ENCODE assay signal across 8 cellular contexts in genomic region chr5:132064738-132065331, GRCh38. TPM values are rescaled to one million over a fixed set of nuclear protein-coding genes. Genes with fewer than 3 reads are reported as not detected.
DNase-seq lines count a peak whose midpoint lies in the region; ATAC-seq and TF ChIP-seq lines count a peak whose summit lies in the region.

No MANE protein-coding gene starts in this region.

- peaks cover 58% of the 10 kb centered on the region for H3K27me3 Mint-ChIP-seq in activated naive CD4-positive, alpha-beta T cell treated with anti-CD3 and anti-CD28 coated beads, Interleukin-2, amount 10 ng/mL, durations not matched to agents 7 days and 5 days
- H3K27me3 Mint-ChIP-seq in glutamatergic neuron (ENCODE audit: unreplicated experiment) = peaks cover 12% of the 10 kb centered on the region

- H3K9me3 ChIP-seq in DOHH2 (ENCODE audit: control insufficient read depth, insufficient read depth, low read length) = no peaks in the 10 kb centered on the region
- H3K9me3 ChIP-seq in Karpas-422 (ENCODE audit: low read length) = no peaks in the 10 kb centered on the region

- no peaks in the 10 kb centered on the region for H3F3A ChIP-seq in DOHH2 (ENCODE audit: control insufficient read depth, insufficient read depth)

- TF ChIP-seq CTCF in DOHH2 (IDR thresholded peaks at IDR 0.05; ENCODE audit: low read depth, low read length, poor library complexity, severe bottlenecking) (peak; percentile 84), glutamatergic neuron (IDR thresholded peaks at IDR 0.05; ENCODE audit: partially characterized antibody, unreplicated experiment) (peak; percentile 93)

- H4K20me1 ChIP-seq in DOHH2 (ENCODE audit: control insufficient read depth, insufficient read depth, low read depth, low read length) = no peaks in the 10 kb centered on the region
- no peaks in the 10 kb centered on the region; the same call in none of the 2 replicates for H4K20me1 ChIP-seq in Karpas-422 (ENCODE audit: insufficient read depth, low read depth, low read length)

- H3K27me3 ChIP-seq in DOHH2 (ENCODE audit: control insufficient read depth, low read length) = no peaks in the 10 kb centered on the region
- no peaks in the 10 kb centered on the region for H3K27me3 ChIP-seq in Karpas-422 (ENCODE audit: low read length)

- ATAC-seq in GM21526 (IDR thresholded peaks at IDR 0.05; ENCODE audit: low FRiP score, unreplicated experiment) (peak; percentile 62), SK-N-SH treated with all-trans-retinoic acid at 6 μM for 48 hours (peak; percentile 92)

- H3K27ac Mint-ChIP-seq in activated naive CD4-positive, alpha-beta T cell treated with anti-CD3 and anti-CD28 coated beads, Interleukin-2, amount 10 ng/mL, durations not matched to agents 7 days and 5 days = peak overlapping the region; percentile 26
- no peak overlapping the region for H3K27ac Mint-ChIP-seq in glutamatergic neuron (ENCODE audit: unreplicated experiment)

- H3K36me3 ChIP-seq in DOHH2 (ENCODE audit: control insufficient read depth, low read length) (no peaks in the 10 kb centered on the region), Karpas-422 (ENCODE audit: insufficient read depth, low read length) (no peaks in the 10 kb centered on the region)

- no peak overlapping the region for H3K9ac ChIP-seq in Karpas-422 (ENCODE audit: low read length)

- H3K9me2 ChIP-seq in DOHH2 (replicated peaks; ENCODE audit: control insufficient read depth, low read length) (no peaks in the 10 kb centered on the region), Karpas-422 (replicated peaks; ENCODE audit: insufficient read depth, low read length) (no peaks in the 10 kb centered on the region)

- DNase-seq in Karpas-422 (peak; percentile 92), glutamatergic neuron (peak; percentile 92), pons (ENCODE audit: low spot score) (peak; percentile 61), ureter (ENCODE audit: low spot score) (peak; percentile 68)
- peak; percentile 87 for DNase-seq in activated naive CD4-positive, alpha-beta T cell treated with anti-CD3 and anti-CD28 coated beads, Interleukin-2, amount 10 ng/mL, durations not matched to agents 7 days and 5 days

- no peaks in the 10 kb centered on the region for H3K79me2 ChIP-seq in DOHH2 (ENCODE audit: control insufficient read depth, low read length)
- no peaks in the 10 kb centered on the region for H3K79me2 ChIP-seq in Karpas-422 (ENCODE audit: low read length)

- CTCF ChIA-PET in activated naive CD4-positive, alpha-beta T cell treated with anti-CD3 and anti-CD28 coated beads, Interleukin-2, amount 10 ng/mL, durations not matched to agents 7 days and 5 days (lab: Charles Lee) = interaction anchor here (0.6 to 5.7 kb wide), 12 partner anchors 29 to 436 kb away, joined by 3 to 64 read pairs (median 6); partner anchors contain the start of gene SLC22A5

- no peak overlapping the region for H3K4me2 ChIP-seq in DOHH2 (ENCODE audit: low read length)
- no peak overlapping the region for H3K4me2 ChIP-seq in Karpas-422 (ENCODE audit: low read depth, low read length, poor library complexity, severe bottlenecking)

- H3K4me3 ChIP-seq in DOHH2 (ENCODE audit: low read length) = no peak overlapping the region
- H3K4me3 ChIP-seq in Karpas-422 (ENCODE audit: low read length) = no peak overlapping the region

- H3K4me3 Mint-ChIP-seq in activated naive CD4-positive, alpha-beta T cell treated with anti-CD3 and anti-CD28 coated beads, Interleukin-2, amount 10 ng/mL, durations not matched to agents 7 days and 5 days = no peak overlapping the region
- no peak overlapping the region for H3K4me3 Mint-ChIP-seq in glutamatergic neuron (ENCODE audit: unreplicated experiment)

- H3K27ac ChIP-seq in DOHH2 (ENCODE audit: low read depth, low read length) (no peak overlapping the region), Karpas-422 (ENCODE audit: low read length) (no peak overlapping the region)

- H3K4me1 ChIP-seq in DOHH2 (ENCODE audit: control insufficient read depth, low read length) = no peaks in the 10 kb centered on the region
- no peaks in the 10 kb centered on the region for H3K4me1 ChIP-seq in Karpas-422 (ENCODE audit: low read length)

- no peaks in the 10 kb centered on the region for H3K9me3 Mint-ChIP-seq in activated naive CD4-positive, alpha-beta T cell treated with anti-CD3 and anti-CD28 coated beads, Interleukin-2, amount 10 ng/mL, durations not matched to agents 7 days and 5 days
- H3K9me3 Mint-ChIP-seq in glutamatergic neuron (ENCODE audit: unreplicated experiment) = peaks cover 3% of the 10 kb centered on the region

- H3K4me1 Mint-ChIP-seq in activated naive CD4-positive, alpha-beta T cell treated with anti-CD3 and anti-CD28 coated beads, Interleukin-2, amount 10 ng/mL, durations not matched to agents 7 days and 5 days = peaks cover 19% of the 10 kb centered on the region
- peaks cover 2% of the 10 kb centered on the region for H3K4me1 Mint-ChIP-seq in glutamatergic neuron (ENCODE audit: low read depth, unreplicated experiment)

- H2AFZ ChIP-seq in Karpas-422 (ENCODE audit: low read length) = no peak overlapping the region

- H3K36me3 Mint-ChIP-seq in activated naive CD4-positive, alpha-beta T cell treated with anti-CD3 and anti-CD28 coated beads, Interleukin-2, amount 10 ng/mL, durations not matched to agents 7 days and 5 days = no peaks in the 10 kb centered on the region
- no peaks in the 10 kb centered on the region for H3K36me3 Mint-ChIP-seq in glutamatergic neuron (ENCODE audit: unreplicated experiment)

TF ChIP-seq in SK-N-SH treated with all-trans-retinoic acid at 6 μM for 48 hours, 23 proteins besides CTCF, POLR2A, EP300 and RAD21:
- TF ChIP-seq ARNTL (CRISPR knock-in tag; IDR thresholded peaks at IDR 0.05; ENCODE audit: borderline replicate concordance, low read depth) (no peak), ZFP3 (CRISPR knock-in tag; IDR thresholded peaks at IDR 0.05) (no peak), CREB5 (CRISPR knock-in tag; IDR thresholded peaks at IDR 0.05; ENCODE audit: low read depth) (no peak), ZNF70 (CRISPR knock-in tag; IDR thresholded peaks at IDR 0.05) (peak; percentile 64; the same call in 1 of the 2 replicates), CSDC2 (CRISPR knock-in tag; IDR thresholded peaks at IDR 0.05) (no peak)

RNA-seq across cellular contexts. Expression of gene IL3, which starts 4.4 kb away (rescaled TPM):
- not detected in 2 replicates for total RNA-seq in Karpas-422 (2014; rRNA removed; shearing (Covaris generic); ENCODE audit: low replicate concordance)
- total RNA-seq in glutamatergic neuron (ENCODE audit: unreplicated experiment) (not detected), ureter (not detected)

RNA-seq across cellular contexts. Expression of gene CSF2, which starts 8.8 kb away (rescaled TPM):
- total RNA-seq in Karpas-422 (2014; rRNA removed; shearing (Covaris generic); ENCODE audit: low replicate concordance) = not detected in 2 replicates
- not detected for total RNA-seq in glutamatergic neuron (ENCODE audit: unreplicated experiment)
- total RNA-seq in ureter = not detected

RNA-seq across cellular contexts. Expression of gene ACSL6, which starts 53.4 kb away (rescaled TPM):
- total RNA-seq in Karpas-422 (2014; rRNA removed; shearing (Covaris generic); ENCODE audit: low replicate concordance) = not detected in 2 replicates
- 8.1 TPM for total RNA-seq in glutamatergic neuron (ENCODE audit: unreplicated experiment)
- total RNA-seq in ureter = 0.81 TPM
